In genomic region chr14:55097894-55098560, GRCh38 we compare ENCODE assay signal across 1 cellular context.
TF ChIP-seq lines count a peak whose summit lies in the region.

No MANE protein-coding gene starts in this region.

TF ChIP-seq in GM12878, 131 proteins besides CTCF, POLR2A, EP300 and RAD21 (continued from another document):
- TF ChIP-seq CREB1 (IDR thresholded peaks at IDR 0.05; ENCODE audit: low read depth), result peak; percentile 42; the same call in 1 of the 2 replicates
- no peak for TF ChIP-seq EZH2 (IDR thresholded peaks at IDR 0.05; ENCODE audit: borderline replicate concordance, control insufficient read depth, low read depth, low read length)
- no peak for TF ChIP-seq NR2C2 (IDR thresholded peaks at IDR 0.05; ENCODE audit: borderline replicate concordance, control insufficient read depth, insufficient read length, low read depth)
- TF ChIP-seq GATAD2B (conservative IDR thresholded peaks at IDR 0.05; ENCODE audit: low read depth), result peak; percentile 76
- TF ChIP-seq, protein P1, sequence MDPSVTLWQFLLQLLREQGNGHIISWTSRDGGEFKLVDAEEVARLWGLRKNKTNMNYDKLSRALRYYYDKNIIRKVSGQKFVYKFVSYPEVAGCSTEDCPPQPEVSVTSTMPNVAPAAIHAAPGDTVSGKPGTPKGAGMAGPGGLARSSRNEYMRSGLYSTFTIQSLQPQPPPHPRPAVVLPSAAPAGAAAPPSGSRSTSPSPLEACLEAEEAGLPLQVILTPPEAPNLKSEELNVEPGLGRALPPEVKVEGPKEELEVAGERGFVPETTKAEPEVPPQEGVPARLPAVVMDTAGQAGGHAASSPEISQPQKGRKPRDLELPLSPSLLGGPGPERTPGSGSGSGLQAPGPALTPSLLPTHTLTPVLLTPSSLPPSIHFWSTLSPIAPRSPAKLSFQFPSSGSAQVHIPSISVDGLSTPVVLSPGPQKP (IDR thresholded peaks at IDR 0.05; ENCODE audit: low read depth, low read length), result no peak
- no peak; the same call in 1 of the 2 replicates for TF ChIP-seq SPI1 (IDR thresholded peaks at IDR 0.05; ENCODE audit: borderline replicate concordance, insufficient read depth, low read depth, low read length)
- no peak for TF ChIP-seq REST (IDR thresholded peaks at IDR 0.05; ENCODE audit: low read depth, low read length)
- TF ChIP-seq TCF12 (IDR thresholded peaks at IDR 0.05; ENCODE audit: low read depth, low read length), result peak; percentile 77
- no peak for TF ChIP-seq KDM1A (IDR thresholded peaks at IDR 0.05; ENCODE audit: borderline replicate concordance)
- no peak for TF ChIP-seq CBX3 (IDR thresholded peaks at IDR 0.05; ENCODE audit: borderline replicate concordance, low read depth)
- TF ChIP-seq IKZF1 (conservative IDR thresholded peaks at IDR 0.05), result peak; percentile 87
- TF ChIP-seq ESRRA (IDR thresholded peaks at IDR 0.05; ENCODE audit: low read length), result no peak
- no peak for TF ChIP-seq SUZ12 (IDR thresholded peaks at IDR 0.05; ENCODE audit: unreplicated experiment)
- 0 out of 2 replicates have a peak, but pooled peaks have one; percentile 26 for TF ChIP-seq HDAC2 (IDR thresholded peaks at IDR 0.05)
- TF ChIP-seq, protein P2, sequence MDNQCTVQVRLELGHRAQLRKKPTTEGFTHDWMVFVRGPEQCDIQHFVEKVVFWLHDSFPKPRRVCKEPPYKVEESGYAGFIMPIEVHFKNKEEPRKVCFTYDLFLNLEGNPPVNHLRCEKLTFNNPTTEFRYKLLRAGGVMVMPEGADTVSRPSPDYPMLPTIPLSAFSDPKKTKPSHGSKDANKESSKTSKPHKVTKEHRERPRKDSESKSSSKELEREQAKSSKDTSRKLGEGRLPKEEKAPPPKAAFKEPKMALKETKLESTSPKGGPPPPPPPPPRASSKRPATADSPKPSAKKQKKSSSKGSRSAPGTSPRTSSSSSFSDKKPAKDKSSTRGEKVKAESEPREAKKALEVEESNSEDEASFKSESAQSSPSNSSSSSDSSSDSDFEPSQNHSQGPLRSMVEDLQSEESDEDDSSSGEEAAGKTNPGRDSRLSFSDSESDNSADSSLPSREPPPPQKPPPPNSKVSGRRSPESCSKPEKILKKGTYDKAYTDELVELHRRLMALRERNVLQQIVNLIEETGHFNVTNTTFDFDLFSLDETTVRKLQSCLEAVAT (IDR thresholded peaks at IDR 0.05), result no peak; the same call in 1 of the 2 replicates
- peak; percentile 86 for TF ChIP-seq BCL11A (IDR thresholded peaks at IDR 0.05; ENCODE audit: low read depth, low read length)
